11 cellular contexts compared by ENCODE assay signal in the genomic region with DNA sequence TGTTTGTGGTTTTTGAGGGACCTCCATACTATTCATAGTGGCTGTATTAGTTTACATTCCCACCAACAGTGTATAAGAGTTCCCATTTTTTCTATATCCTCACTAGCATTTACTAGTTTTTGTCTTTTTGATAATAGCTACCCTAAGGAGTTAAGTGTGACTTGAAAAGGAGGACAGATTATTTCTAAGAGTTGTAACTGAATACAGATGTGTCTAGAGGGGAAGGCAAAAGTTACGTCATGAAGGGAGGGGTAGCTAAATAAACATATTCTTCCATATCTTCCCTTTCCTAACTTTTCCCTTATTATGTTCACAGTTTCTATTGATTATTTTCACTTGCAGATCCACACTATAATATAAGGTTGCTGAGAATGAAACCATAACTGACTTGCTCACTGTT.
"Had no signal": no experiment of that assay in that cellular context is flagged by ENCODE, and none has a peak within 500 bp of the region (broad histone marks: within the 10 kb centered on the region; RNA-seq: fewer than 3 reads in every experiment).

No MANE protein-coding gene starts in this region.

- H3K27ac Mint-ChIP-seq: GM23338, H9, HFFc6 had no signal

- H3K9me3 Mint-ChIP-seq: GM23338, H9, HFFc6 had no signal

- H3K4me1 ChIP-seq: HAP-1 had no signal

- FAIRE-seq: H1, H54 had no signal

- H3K9me3 ChIP-seq: HAP-1 had no signal

- H3K4me1 Mint-ChIP-seq: GM23338, H9 had no signal

- H3K27ac ChIP-seq: GM23248 had no signal

- H3K4me3 Mint-ChIP-seq: GM23338, H9, HFFc6 had no signal

- H3K4me2 ChIP-seq: GM23338 had no signal

- H3K9ac ChIP-seq: GM23248 had no signal

- H3K4me3 ChIP-seq: GM23248, GM23338, HAP-1 had no signal

- H3K36me3 ChIP-seq: HAP-1 had no signal

- H2AFZ ChIP-seq: GM23248, GM23338 had no signal

- DNase-seq: GM23248, GOT3, H7, H9, HCEC 1CT, HFFc6 had no signal

- ATAC-seq: GM23338, HCT116 had no signal
